In the genomic region with DNA sequence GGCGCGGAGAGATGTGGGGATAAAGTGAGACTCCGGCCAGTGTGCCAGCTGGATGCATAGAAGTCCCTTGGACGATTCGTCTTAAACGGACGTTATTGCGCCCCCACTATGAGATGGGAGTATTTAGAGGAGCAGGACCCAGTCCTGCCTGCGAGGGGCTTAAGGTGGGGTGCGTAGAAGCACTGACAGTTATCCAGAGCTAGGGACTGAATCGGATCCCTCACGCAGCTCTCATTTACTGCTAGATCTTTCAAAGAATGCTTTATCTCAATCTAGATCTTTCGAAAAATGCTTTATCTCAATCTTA, we compare ENCODE assay signal across 1 cellular context.
TF ChIP-seq lines count a peak whose summit lies in the region.

No MANE protein-coding gene starts in this region.

TF ChIP-seq in H1, 55 proteins besides CTCF, POLR2A, EP300 and RAD21:
- peak; percentile 17 for TF ChIP-seq RNF2 (IDR thresholded peaks at IDR 0.05; ENCODE audit: borderline replicate concordance, low read depth, low read length, missing control alignments, poor library complexity, severe bottlenecking)
- no peak for TF ChIP-seq KDM1A (IDR thresholded peaks at IDR 0.05; ENCODE audit: borderline replicate concordance, low read length)
- peak; percentile 18 for TF ChIP-seq SAP30 (IDR thresholded peaks at IDR 0.05; ENCODE audit: insufficient read depth, insufficient replicate concordance, low read length)
- peak; percentile 14 for TF ChIP-seq EZH2 (IDR thresholded peaks at IDR 0.05; ENCODE audit: low read depth, low read length, severe bottlenecking)
